ENCODE assay signal across 28 cellular contexts in genomic region chr6:53899512-53899911, GRCh38.
"Had no signal": no experiment of that assay in that cellular context is flagged by ENCODE, and none has a peak within 500 bp of the region (broad histone marks: within the 10 kb centered on the region; RNA-seq: fewer than 3 reads in every experiment).

No MANE protein-coding gene starts in this region.

- H3K27ac Mint-ChIP-seq: activated CD4-positive, alpha-beta memory T cell treated with anti-CD3 and anti-CD28 coated beads, Interleukin-2, amount 10 ng/mL, durations not matched to agents 7 days and 5 days; activated CD4-positive, alpha-beta T cell treated with anti-CD3 and anti-CD28 coated beads, Interleukin-2, amount 10 ng/mL, durations not matched to agents 7 days and 5 days; activated naive CD4-positive, alpha-beta T cell treated with anti-CD3 and anti-CD28 coated beads, Interleukin-2, amount 10 ng/mL, durations not matched to agents 7 days and 5 days; activated naive CD8-positive, alpha-beta T cell; activated T-cell treated with anti-CD3 and anti-CD28 coated beads, Interleukin-2, amount 50 U/mL, for 24 hours; activated T-cell treated with anti-CD3 and anti-CD28 coated beads, Interleukin-2, amount 50 U/mL, for 72 hours; dendritic cell treated with granulocyte-macrophage colony-stimulating factor and Interleukin-4, amounts not matched to agents 40 ng/mL and 50 ng/mL, for 4 days; T-helper 17 cell; T-helper 2 cell treated with Interferon-gamma antibody and Interleukin-4, amounts not matched to agents 5 μg/mL and 100 μg/mL, for 36 hours had no signal

- H3K36me3 Mint-ChIP-seq: activated naive CD4-positive, alpha-beta T cell treated with anti-CD3 and anti-CD28 coated beads, Interleukin-2, amount 10 ng/mL, durations not matched to agents 7 days and 5 days had no signal

- H3K4me3 Mint-ChIP-seq: activated CD4-positive, alpha-beta memory T cell treated with anti-CD3 and anti-CD28 coated beads, Interleukin-2, amount 10 ng/mL, durations not matched to agents 7 days and 5 days; activated CD4-positive, alpha-beta T cell treated with anti-CD3 and anti-CD28 coated beads, Interleukin-2, amount 10 ng/mL, durations not matched to agents 7 days and 5 days; activated naive CD4-positive, alpha-beta T cell treated with anti-CD3 and anti-CD28 coated beads, Interleukin-2, amount 10 ng/mL, durations not matched to agents 7 days and 5 days; activated naive CD8-positive, alpha-beta T cell; activated T-cell treated with anti-CD3 and anti-CD28 coated beads, Interleukin-2, amount 50 U/mL, for 24 hours; activated T-cell treated with anti-CD3 and anti-CD28 coated beads, Interleukin-2, amount 50 U/mL, for 72 hours; central memory CD8-positive, alpha-beta T cell; dendritic cell treated with granulocyte-macrophage colony-stimulating factor and Interleukin-4, amounts not matched to agents 40 ng/mL and 50 ng/mL, for 4 days; T-helper 17 cell; T-helper 2 cell treated with Interferon-gamma antibody and Interleukin-4, amounts not matched to agents 5 μg/mL and 100 μg/mL, for 36 hours had no signal

- H3K9me3 Mint-ChIP-seq: activated CD4-positive, alpha-beta memory T cell treated with anti-CD3 and anti-CD28 coated beads, Interleukin-2, amount 10 ng/mL, durations not matched to agents 7 days and 5 days; activated CD4-positive, alpha-beta T cell treated with anti-CD3 and anti-CD28 coated beads, Interleukin-2, amount 10 ng/mL, durations not matched to agents 7 days and 5 days; activated naive CD4-positive, alpha-beta T cell treated with anti-CD3 and anti-CD28 coated beads, Interleukin-2, amount 10 ng/mL, durations not matched to agents 7 days and 5 days; activated T-cell treated with anti-CD3 and anti-CD28 coated beads, Interleukin-2, amount 50 U/mL, for 24 hours; activated T-cell treated with anti-CD3 and anti-CD28 coated beads, Interleukin-2, amount 50 U/mL, for 72 hours; central memory CD8-positive, alpha-beta T cell; T-helper 2 cell treated with Interferon-gamma antibody and Interleukin-4, amounts not matched to agents 5 μg/mL and 100 μg/mL, for 36 hours had no signal

- ATAC-seq: activated T-cell treated with anti-CD3 and anti-CD28 coated beads, Interleukin-2, amount 50 U/mL, for 72 hours; foreskin keratinocyte; gastroesophageal sphincter; T-helper 17 cell had no signal

- H3K4me1 Mint-ChIP-seq: activated CD4-positive, alpha-beta memory T cell treated with anti-CD3 and anti-CD28 coated beads, Interleukin-2, amount 10 ng/mL, durations not matched to agents 7 days and 5 days; activated CD4-positive, alpha-beta T cell treated with anti-CD3 and anti-CD28 coated beads, Interleukin-2, amount 10 ng/mL, durations not matched to agents 7 days and 5 days; activated naive CD4-positive, alpha-beta T cell treated with anti-CD3 and anti-CD28 coated beads, Interleukin-2, amount 10 ng/mL, durations not matched to agents 7 days and 5 days; central memory CD8-positive, alpha-beta T cell; T-helper 17 cell had no signal

- H3K27me3 Mint-ChIP-seq: activated CD4-positive, alpha-beta memory T cell treated with anti-CD3 and anti-CD28 coated beads, Interleukin-2, amount 10 ng/mL, durations not matched to agents 7 days and 5 days; activated CD4-positive, alpha-beta T cell treated with anti-CD3 and anti-CD28 coated beads, Interleukin-2, amount 10 ng/mL, durations not matched to agents 7 days and 5 days; activated naive CD4-positive, alpha-beta T cell treated with anti-CD3 and anti-CD28 coated beads, Interleukin-2, amount 10 ng/mL, durations not matched to agents 7 days and 5 days; activated naive CD8-positive, alpha-beta T cell; activated T-cell treated with anti-CD3 and anti-CD28 coated beads, Interleukin-2, amount 50 U/mL, for 24 hours; central memory CD8-positive, alpha-beta T cell; dendritic cell treated with granulocyte-macrophage colony-stimulating factor and Interleukin-4, amounts not matched to agents 40 ng/mL and 50 ng/mL, for 4 days; T-helper 17 cell had no signal

- DNase-seq: activated CD4-positive, alpha-beta memory T cell treated with anti-CD3 and anti-CD28 coated beads, Interleukin-2, amount 10 ng/mL, durations not matched to agents 7 days and 5 days; activated CD4-positive, alpha-beta T cell treated with anti-CD3 and anti-CD28 coated beads for 1 hour; activated CD4-positive, alpha-beta T cell treated with anti-CD3 and anti-CD28 coated beads for 4 hours; activated CD4-positive, alpha-beta T cell treated with anti-CD3 and anti-CD28 coated beads, Interleukin-2, amount 10 ng/mL, durations not matched to agents 7 days and 5 days; activated CD4-positive, alpha-beta T cell treated with anti-CD3 and anti-CD28 coated beads, Interleukin-2, amount 50 U/mL, for 4 hours; activated CD8-positive, alpha-beta memory T cell treated with anti-CD3 and anti-CD28 coated beads, Interleukin-2, amount 50 U/mL, for 48 hours; activated gamma-delta T cell; activated naive CD4-positive, alpha-beta T cell; activated naive CD4-positive, alpha-beta T cell treated with anti-CD3 and anti-CD28 coated beads, Interleukin-2, amount 10 ng/mL, durations not matched to agents 7 days and 5 days; activated T-cell treated with anti-CD3 and anti-CD28 coated beads for 4 hours; activated T-cell treated with anti-CD3 and anti-CD28 coated beads, Interleukin-2, amount 50 U/mL, for 24 hours; activated T-cell treated with anti-CD3 and anti-CD28 coated beads, Interleukin-2, amount 50 U/mL, for 72 hours; amniotic stem cell; anterior cingulate cortex; brain microvascular endothelial cell; effector CD8-positive, alpha-beta T cell; erythroblast; foreskin keratinocyte; glutamatergic neuron; heart left ventricle; T-helper 1 cell; T-helper 17 cell; T1000 had no signal
